Comparison of ENCODE assay signal across 8 cellular contexts in the genomic region with DNA sequence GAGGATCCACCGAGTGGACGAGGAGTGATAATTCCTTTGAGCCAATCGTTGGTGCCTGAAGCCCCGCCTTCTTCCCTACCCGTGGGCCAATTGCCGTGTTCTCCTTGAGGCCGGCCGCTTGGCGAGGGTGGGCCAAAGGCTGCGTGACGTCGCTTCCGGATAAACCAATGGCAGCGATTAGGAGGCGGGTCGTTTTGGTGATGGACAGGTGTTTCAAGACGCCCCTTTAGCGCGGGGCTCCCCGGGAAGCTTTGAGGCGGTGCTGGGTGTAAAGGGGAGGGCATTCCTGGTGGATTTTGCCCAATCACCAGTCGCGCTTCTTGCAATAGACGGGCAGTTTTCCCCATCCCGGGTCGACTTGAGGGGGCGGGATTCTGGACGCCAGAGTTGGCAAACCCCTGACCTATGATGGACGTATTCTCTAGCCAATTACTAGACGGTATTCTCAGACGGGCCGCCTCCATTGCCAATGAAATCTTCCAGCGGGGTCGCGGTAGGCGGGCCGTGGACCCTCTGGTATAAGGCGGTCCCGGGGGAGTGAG. TPM values are rescaled to one million over a fixed set of nuclear protein-coding genes. Genes with fewer than 3 reads are reported as not detected.
DNase-seq lines count a peak whose midpoint lies in the region; ATAC-seq, FAIRE-seq and TF ChIP-seq lines count a peak whose summit lies in the region.

No MANE protein-coding gene starts in this region.

- peak; percentile 68 for ATAC-seq in HG02763 (IDR thresholded peaks at IDR 0.05; ENCODE audit: unreplicated experiment)
- peak; percentile 76 to 84 (median 80) for ATAC-seq in pancreas

- 0% methylated on average over 36 to 39 of the region's 39 CpGs for WGBS in pancreas, 2 donors

- H3K9me3 ChIP-seq in adipocyte (ENCODE audit: control insufficient read depth, low read length): no peaks in the 10 kb centered on the region
- no peaks in the 10 kb centered on the region for H3K9me3 ChIP-seq in cardiac muscle cell (ENCODE audit: low read depth)
- H3K9me3 ChIP-seq in pancreas: no peaks in the 10 kb centered on the region
- no peaks in the 10 kb centered on the region for H3K9me3 ChIP-seq in tibial artery

- H3K36me3 ChIP-seq in adipocyte (ENCODE audit: control insufficient read depth, insufficient read depth, low read length, severe bottlenecking) (peaks cover 2% of the 10 kb centered on the region), cardiac muscle cell (peaks cover 5% of the 10 kb centered on the region), pancreas (no peaks in the 10 kb centered on the region), tibial artery (peaks cover 7 to 12% (median 7%) of the 10 kb centered on the region in 3 donors)

- peaks cover 35% of the 10 kb centered on the region for H3K4me1 ChIP-seq in adipocyte (ENCODE audit: control insufficient read depth, insufficient read depth, low read length)
- H3K4me1 ChIP-seq in cardiac muscle cell (ENCODE audit: low read depth): peaks cover 10% of the 10 kb centered on the region
- peaks cover 5 to 25% (median 17%) of the 10 kb centered on the region in 3 donors for H3K4me1 ChIP-seq in pancreas
- peaks cover 6 to 55% (median 44%) of the 10 kb centered on the region in 4 donors for H3K4me1 ChIP-seq in tibial artery

- H3K27ac ChIP-seq in cardiac muscle cell (peak overlapping the region; percentile 100), pancreas (peak overlapping the region; percentile 89 to 95 (median 92)), tibial artery (peak overlapping the region; percentile 97 to 99)

- peak overlapping the region; percentile 81; the same call in 1 of the 2 replicates for H3K4me3 ChIP-seq in GM08714 (ENCODE audit: low read length)
- H3K4me3 ChIP-seq in adipocyte (ENCODE audit: low read length): peak overlapping the region; percentile 97
- H3K4me3 ChIP-seq in cardiac muscle cell: peak overlapping the region; percentile 95
- H3K4me3 ChIP-seq in pancreas: peak overlapping the region; percentile 87 to 99 (median 94)
- peak overlapping the region; percentile 91 to 100 for H3K4me3 ChIP-seq in tibial artery

- DNase-seq in NCI-H1417 (lab: John Stamatoyannopoulos, UW): peak; percentile 99 to 100 (median 100)
- peak; percentile 100 for DNase-seq in SW 1271 (lab: John Stamatoyannopoulos, UW)
- DNase-seq in adipocyte (ENCODE audit: low read depth): peak; percentile 100
- peak; percentile 100 for DNase-seq in cardiac muscle cell (ENCODE audit: low read depth in 1 of 2, low spot score in 1 of 2)
- peak; percentile 95 to 100 (median 100) for DNase-seq in pancreas
- DNase-seq in tibial artery: peak; percentile 100

- intact Hi-C loops in pancreas (cut with DNase I) (loop anchor here in 1 of 3 donors (10.0 kb wide), 1 partner anchor 92 kb away; a partner anchor contains a TSS), tibial artery (cut with DNase I; ENCODE audit: low total_unique reads) (loop anchor here (2.0 to 10.0 kb wide), 3 partner anchors 86 to 182 kb away; a partner anchor contains a TSS)

- H3K9ac ChIP-seq in adipocyte (ENCODE audit: low read length): peak overlapping the region; percentile 99

- peak; percentile 99 for FAIRE-seq in pancreas (lab: Jason Lieb, UNC)

- TF ChIP-seq CTCF in cardiac muscle cell (IDR thresholded peaks at IDR 0.05; ENCODE audit: low read depth, low read length): no peak
- TF ChIP-seq CTCF in pancreas (IDR thresholded peaks at IDR 0.05): no peak
- TF ChIP-seq CTCF in tibial artery (IDR thresholded peaks at IDR 0.05): no peak

- H3K27me3 ChIP-seq in adipocyte (replicated peaks; ENCODE audit: control insufficient read depth, insufficient read depth, low read length) (no peaks in the 10 kb centered on the region), cardiac muscle cell (no peaks in the 10 kb centered on the region), pancreas (no peaks in the 10 kb centered on the region), tibial artery (no peaks in the 10 kb centered on the region)

RNA-seq across cellular contexts. Expression of a gene that starts 0.3 kb away (rescaled TPM):
- total RNA-seq in cardiac muscle cell: 494 and 516 TPM in 2 replicates
- polyA plus RNA-seq in cardiac muscle cell: 398 and 431 TPM in 2 replicates
- 10 to 100 TPM; 27.2 to 61.1 (median 43.3) TPM for total RNA-seq in pancreas
- 10 to 100 TPM; 95.3 to 98.7 TPM for polyA plus RNA-seq in pancreas

RNA-seq across cellular contexts. Expression of a gene that starts 11.0 kb away (rescaled TPM):
- total RNA-seq in cardiac muscle cell: 39.4 and 41.3 TPM in 2 replicates
- 55.5 and 59.4 TPM in 2 replicates for polyA plus RNA-seq in cardiac muscle cell
- total RNA-seq in pancreas: 10 to 100 TPM in 2 of 6 donors, 1 to 10 TPM in 4; 6.0 to 12.0 (median 9.6) TPM
- 10 to 100 TPM; 16.2 to 16.5 TPM for polyA plus RNA-seq in pancreas

RNA-seq across cellular contexts. Expression of a gene that starts 11.1 kb away (rescaled TPM):
- total RNA-seq in cardiac muscle cell: 137 and 145 TPM in 2 replicates
- 37.6 and 38.4 TPM in 2 replicates for polyA plus RNA-seq in cardiac muscle cell
- 10 to 100 TPM; 34.4 to 66.0 (median 44.7) TPM for total RNA-seq in pancreas
- polyA plus RNA-seq in pancreas: 100 to 1,000 TPM; 213 to 289 TPM

RNA-seq across cellular contexts. Expression of a gene that starts 12.6 kb away (rescaled TPM):
- 3.6 and 5.1 TPM in 2 replicates for total RNA-seq in cardiac muscle cell
- polyA plus RNA-seq in cardiac muscle cell: 1.1 and 2.2 TPM in 2 replicates
- total RNA-seq in pancreas: under 1 TPM; 0.28 to 1.00 (median 0.58) TPM
- 1 to 10 TPM; 2.4 to 2.5 TPM for polyA plus RNA-seq in pancreas

RNA-seq across cellular contexts. Expression of a gene that starts 14.2 kb away (rescaled TPM):
- total RNA-seq in cardiac muscle cell (29.0 and 33.8 TPM in 2 replicates), pancreas (1 to 10 TPM in 4 of 6 donors, under 1 TPM in 2; 0.28 to 5.6 (median 2.1) TPM)
- polyA plus RNA-seq in cardiac muscle cell (26.5 and 31.7 TPM in 2 replicates), pancreas (10 to 100 TPM; 10.5 to 12.6 TPM)

Comparison
In these comparisons a context has a peak if more than half of its experiments do, and no peak if none do; other contexts are left out.
1. Peak in every context shown above with its lines: DNase-seq, ATAC-seq, H3K4me3 ChIP-seq and H3K27ac ChIP-seq.